In the genomic region with DNA sequence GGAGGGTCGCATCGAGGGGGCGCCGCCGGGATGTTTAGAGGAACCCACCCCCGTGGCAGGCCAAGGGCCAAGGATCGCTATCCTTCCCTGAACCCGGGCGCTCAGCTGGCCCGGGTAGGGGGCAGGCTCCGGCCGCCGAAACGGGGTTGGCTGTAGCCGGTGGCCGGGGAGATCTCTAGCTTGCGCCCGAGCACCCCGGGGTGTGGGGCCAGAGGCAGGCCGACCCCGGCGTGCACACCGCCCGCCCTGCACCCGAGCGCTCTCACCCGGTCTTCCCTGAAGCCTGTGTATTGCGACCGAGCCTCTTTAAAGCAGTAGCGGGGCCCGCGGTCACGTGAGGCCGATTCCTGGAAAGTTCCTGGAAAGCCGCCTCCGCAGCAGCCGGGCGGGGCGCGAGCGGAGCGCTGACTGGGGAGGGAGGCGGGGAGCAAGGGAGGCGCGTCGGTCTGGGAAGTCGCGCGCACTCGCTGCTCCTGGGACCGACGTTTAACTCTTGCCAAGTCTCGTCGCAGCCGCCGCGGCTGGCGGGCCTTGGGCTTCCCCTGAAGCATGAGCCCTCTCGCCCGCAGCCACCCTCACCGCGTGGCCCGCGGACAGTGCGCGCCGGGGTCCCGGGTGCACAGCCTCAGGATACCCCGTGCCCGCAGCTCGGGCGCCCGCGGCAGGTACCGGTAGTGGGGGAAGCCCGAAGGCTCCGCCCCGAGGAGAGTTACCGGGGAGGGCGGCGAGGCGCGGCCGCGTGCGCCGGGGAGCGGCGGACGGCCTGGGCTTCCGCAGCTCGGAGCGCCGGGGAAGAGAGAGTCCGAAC, we compare ENCODE assay signal across 8 cellular contexts. TPM values are rescaled to one million over a fixed set of nuclear protein-coding genes. Genes with fewer than 3 reads are reported as not detected.
DNase-seq lines count a peak whose midpoint lies in the region; ATAC-seq and TF ChIP-seq lines count a peak whose summit lies in the region.

No MANE protein-coding gene starts in this region.

- WGBS in ectodermal cell, 2 experiments, result 0% methylated on average over 95 of the region's 95 CpGs
- WGBS in lung, 2 donors, result 0% methylated on average over 77 to 95 of the region's 95 CpGs

- H3K27me3 Mint-ChIP-seq in activated CD8-positive, alpha-beta T cell treated with anti-CD3 and anti-CD28 coated beads, Interleukin-2, amount 10 ng/mL, durations not matched to agents 7 days and 5 days (ENCODE audit: low read depth), result peaks cover 7% of the 10 kb centered on the region

- peak; percentile 53 for DNase-seq in BJ (ENCODE audit: low read depth)
- peak; percentile 87 for DNase-seq in NCI-H748 (lab: John Stamatoyannopoulos, UW; ENCODE audit: unreplicated experiment)
- DNase-seq in activated CD8-positive, alpha-beta T cell treated with anti-CD3 and anti-CD28 coated beads, Interleukin-2, amount 10 ng/mL, durations not matched to agents 7 days and 5 days, result peak; percentile 95
- DNase-seq in lung (ENCODE audit: low spot score), result peak; percentile 95
- peak; percentile 78 to 87 (median 80) for DNase-seq in stimulated activated CD4-positive, alpha-beta T cell treated with anti-CD3 and anti-CD28 coated beads, TNF-alpha, amount 100 ng/mL, for 24 hours (ENCODE audit: low read depth in 3 of 3)

- POLR2A ChIA-PET in BJ (lab: Charles Lee), result no interaction called here
- POLR2A ChIA-PET in activated CD8-positive, alpha-beta T cell treated with anti-CD3 and anti-CD28 coated beads, Interleukin-2, amount 10 ng/mL, durations not matched to agents 7 days and 5 days (lab: Charles Lee), result interaction anchor here (1.1 to 2.1 kb wide), 5 partner anchors 17 to 532 kb away, joined by 3 to 8 read pairs (median 4); a partner anchor contains a TSS

- H3K9me3 ChIP-seq in ectodermal cell (ENCODE audit: control insufficient read depth, low read length) (no peaks in the 10 kb centered on the region), lung (ENCODE audit: control insufficient read depth in 2 of 2, insufficient read depth in 1 of 2, low read length in 1 of 2) (no peaks in the 10 kb centered on the region)

- peak overlapping the region; percentile 58 for H3K27ac ChIP-seq in ectodermal cell (ENCODE audit: insufficient read depth, low read depth, low read length, poor library complexity, severe bottlenecking)
- H3K27ac ChIP-seq in lung (ENCODE audit: low read depth in 1 of 2, low read length in 1 of 2), result peak overlapping the region; percentile 94 to 96

- H3K36me3 Mint-ChIP-seq in activated CD8-positive, alpha-beta T cell treated with anti-CD3 and anti-CD28 coated beads, Interleukin-2, amount 10 ng/mL, durations not matched to agents 7 days and 5 days (ENCODE audit: low read depth), result peaks cover 39% of the 10 kb centered on the region

- H3K36me3 ChIP-seq in BJ (ENCODE audit: control insufficient read depth, insufficient read depth, low read length) (peaks cover 8% of the 10 kb centered on the region), ectodermal cell (ENCODE audit: control insufficient read depth, insufficient read depth, low read length) (no peaks in the 10 kb centered on the region), lung (ENCODE audit: control insufficient read depth in 2 of 2, insufficient read depth in 2 of 2, low read length in 2 of 2) (no peaks in the 10 kb centered on the region)

- H3K4me1 Mint-ChIP-seq in activated CD8-positive, alpha-beta T cell treated with anti-CD3 and anti-CD28 coated beads, Interleukin-2, amount 10 ng/mL, durations not matched to agents 7 days and 5 days (ENCODE audit: low read depth), result peaks cover 40% of the 10 kb centered on the region

- H3K27me3 ChIP-seq in BJ (ENCODE audit: control insufficient read depth, insufficient read depth, low read length) (no peaks in the 10 kb centered on the region), ectodermal cell (ENCODE audit: control insufficient read depth, insufficient read depth, low read length, poor library complexity, severe bottlenecking) (peaks cover 60% of the 10 kb centered on the region), lung (ENCODE audit: control insufficient read depth, insufficient read depth) (no peaks in the 10 kb centered on the region)

- H3K9me3 Mint-ChIP-seq in activated CD8-positive, alpha-beta T cell treated with anti-CD3 and anti-CD28 coated beads, Interleukin-2, amount 10 ng/mL, durations not matched to agents 7 days and 5 days (ENCODE audit: insufficient read depth), result no peaks in the 10 kb centered on the region

- TF ChIP-seq CTCF in BJ (IDR thresholded peaks at IDR 0.05; ENCODE audit: insufficient read depth, low read depth, low read length) (no peak; the same call in 1 of the 2 replicates), lung (IDR thresholded peaks at IDR 0.05; ENCODE audit: control extremely low read depth, extremely low read depth) (no peak)

- H3K27ac Mint-ChIP-seq in activated CD8-positive, alpha-beta T cell treated with anti-CD3 and anti-CD28 coated beads, Interleukin-2, amount 10 ng/mL, durations not matched to agents 7 days and 5 days, result peak overlapping the region; percentile 90

- H3K4me3 ChIP-seq in BJ (ENCODE audit: low read depth, low read length) (peak overlapping the region; percentile 93), ectodermal cell (ENCODE audit: insufficient read depth, low read depth, low read length) (peak overlapping the region; percentile 69), lung (peak overlapping the region; percentile 53)

- peak; percentile 54 for ATAC-seq in HG03378 (IDR thresholded peaks at IDR 0.05; ENCODE audit: unreplicated experiment)
- peak; percentile 74 for ATAC-seq in activated CD8-positive, alpha-beta T cell treated with anti-CD3 and anti-CD28 coated beads, Interleukin-2, amount 10 ng/mL, durations not matched to agents 7 days and 5 days
- ATAC-seq in lung (ENCODE audit: insufficient read depth, low FRiP score), result peak; percentile 84

- CTCF ChIA-PET in BJ (lab: Yijun Ruan, JAX), result interaction anchor here (1.6 to 9.9 kb wide), 4 partner anchors 165 to 531 kb away, joined by 4 to 102 read pairs (median 13); no protein-coding TSS in a partner anchor
- CTCF ChIA-PET in activated CD8-positive, alpha-beta T cell treated with anti-CD3 and anti-CD28 coated beads, Interleukin-2, amount 10 ng/mL, durations not matched to agents 7 days and 5 days (lab: Charles Lee), result interaction anchor here (2.1 to 10.7 kb wide), 5 partner anchors 68 to 531 kb away, joined by 12 to 178 read pairs (median 20); no protein-coding TSS in a partner anchor

- TF ChIP-seq POLR2A in GM19099 (IDR thresholded peaks at IDR 0.05; ENCODE audit: extremely low read depth, insufficient read length, low read depth), result peak; percentile 39

- peak overlapping the region; percentile 91 for H3K4me3 Mint-ChIP-seq in activated CD8-positive, alpha-beta T cell treated with anti-CD3 and anti-CD28 coated beads, Interleukin-2, amount 10 ng/mL, durations not matched to agents 7 days and 5 days

- peaks cover 20% of the 10 kb centered on the region for H3K4me1 ChIP-seq in ectodermal cell (ENCODE audit: control insufficient read depth, insufficient read depth, low read length)
- peaks cover 0 to 4% of the 10 kb centered on the region in 2 donors for H3K4me1 ChIP-seq in lung (ENCODE audit: control insufficient read depth in 2 of 2, insufficient read depth in 2 of 2, low read length in 2 of 2)

RNA-seq across cellular contexts. Expression of a gene that starts 1.7 kb away (rescaled TPM):
- polyA plus RNA-seq in BJ (2011; rRNA removed) (87.5 and 94.9 TPM in 2 replicates), lung (10 to 100 TPM; 26.9 to 45.1 TPM)
- polyA minus RNA-seq in BJ (2011; rRNA and poly(A)+ RNA removed), result 51.6 and 58.4 TPM in 2 replicates
- 10 to 100 TPM; 33.7 to 39.0 TPM for total RNA-seq in activated CD8-positive, alpha-beta T cell treated with anti-CD3 and anti-CD28 coated beads, Interleukin-2, amount 10 ng/mL, durations not matched to agents 7 days and 5 days
- 2.8 TPM for polyA plus RNA-seq in ectodermal cell (2013, experiment 1 of 4)
- polyA plus RNA-seq in ectodermal cell (2013, experiment 2 of 4), result 4.5 TPM
- polyA plus RNA-seq in ectodermal cell (2013, experiment 3 of 4), result 5.2 TPM
- 6.6 TPM for polyA plus RNA-seq in ectodermal cell (2013, experiment 4 of 4)
- 10 to 100 TPM; 29.9 to 35.6 TPM for total RNA-seq in lung

Comparison
In these comparisons a context has a peak if more than half of its experiments do, and no peak if none do; other contexts are left out.
1. Peak in every context shown above with its lines: DNase-seq, ATAC-seq, H3K4me3 ChIP-seq and H3K27ac ChIP-seq.